In genomic region chr20:63628246-63628975, GRCh38 we compare ENCODE assay signal across 1 cellular context.
TF ChIP-seq lines count a peak whose summit lies in the region.

No MANE protein-coding gene starts in this region.

TF ChIP-seq in HEK293, 187 proteins besides CTCF, POLR2A, EP300 and RAD21 (continued from another document):
- TF ChIP-seq ZNF23 (tag by site-specific recombination; IDR thresholded peaks at IDR 0.05; ENCODE audit: borderline replicate concordance) (no peak), TCF7L2 (IDR thresholded peaks at IDR 0.05; ENCODE audit: borderline replicate concordance, low read depth, low read length) (no peak), ZNF404 (tag by site-specific recombination; IDR thresholded peaks at IDR 0.05) (no peak), ZNF223 (tag by site-specific recombination; IDR thresholded peaks at IDR 0.05) (no peak), ZBTB49 (tag by site-specific recombination; IDR thresholded peaks at IDR 0.05; ENCODE audit: low read depth) (no peak), ZNF629 (tag by site-specific recombination; IDR thresholded peaks at IDR 0.05) (peak; percentile 80), ZNF654 (tag by site-specific recombination; IDR thresholded peaks at IDR 0.05; ENCODE audit: low read depth) (no peak; the same call in 1 of the 2 replicates), ZBTB20 (tag by site-specific recombination; IDR thresholded peaks at IDR 0.05) (peak; percentile 89), ZNF701 (tag by site-specific recombination; IDR thresholded peaks at IDR 0.05) (no peak), INSM2 (tag by site-specific recombination; IDR thresholded peaks at IDR 0.05) (peak; percentile 81), ZNF555 (tag by site-specific recombination; conservative IDR thresholded peaks at IDR 0.05) (no peak), ZNF433 (tag by site-specific recombination; IDR thresholded peaks at IDR 0.05; ENCODE audit: low read depth) (no peak), ZNF639 (tag by site-specific recombination; IDR thresholded peaks at IDR 0.05) (peak; percentile 95), ZNF184 (tag by site-specific recombination; IDR thresholded peaks at IDR 0.05) (0 out of 2 replicates have a peak, but pooled peaks have one; percentile 74), ZBTB21 (tag by site-specific recombination; IDR thresholded peaks at IDR 0.05) (peak; percentile 51), PRDM4 (tag by site-specific recombination; IDR thresholded peaks at IDR 0.05) (no peak), GLIS1 (tag by site-specific recombination; IDR thresholded peaks at IDR 0.05) (peak; percentile 25; the same call in 1 of the 2 replicates), ZNF514 (tag by site-specific recombination; IDR thresholded peaks at IDR 0.05) (no peak), ZEB2 (tag by site-specific recombination; IDR thresholded peaks at IDR 0.05) (peak; percentile 87), ZNF518A (tag by site-specific recombination; conservative IDR thresholded peaks at IDR 0.05; ENCODE audit: low read depth) (peak; percentile 63), ZBTB26 (tag by site-specific recombination; optimal IDR thresholded peaks at IDR 0.05) (peak; percentile 56), SETDB1 (IDR thresholded peaks at IDR 0.05; ENCODE audit: insufficient read length, low read length) (no peak), ZNF37A (tag by site-specific recombination; IDR thresholded peaks at IDR 0.05) (no peak), ZNF121 (tag by site-specific recombination; IDR thresholded peaks at IDR 0.05) (no peak; the same call in 1 of the 2 replicates)
